8 cellular contexts compared by ENCODE assay signal in the genomic region with DNA sequence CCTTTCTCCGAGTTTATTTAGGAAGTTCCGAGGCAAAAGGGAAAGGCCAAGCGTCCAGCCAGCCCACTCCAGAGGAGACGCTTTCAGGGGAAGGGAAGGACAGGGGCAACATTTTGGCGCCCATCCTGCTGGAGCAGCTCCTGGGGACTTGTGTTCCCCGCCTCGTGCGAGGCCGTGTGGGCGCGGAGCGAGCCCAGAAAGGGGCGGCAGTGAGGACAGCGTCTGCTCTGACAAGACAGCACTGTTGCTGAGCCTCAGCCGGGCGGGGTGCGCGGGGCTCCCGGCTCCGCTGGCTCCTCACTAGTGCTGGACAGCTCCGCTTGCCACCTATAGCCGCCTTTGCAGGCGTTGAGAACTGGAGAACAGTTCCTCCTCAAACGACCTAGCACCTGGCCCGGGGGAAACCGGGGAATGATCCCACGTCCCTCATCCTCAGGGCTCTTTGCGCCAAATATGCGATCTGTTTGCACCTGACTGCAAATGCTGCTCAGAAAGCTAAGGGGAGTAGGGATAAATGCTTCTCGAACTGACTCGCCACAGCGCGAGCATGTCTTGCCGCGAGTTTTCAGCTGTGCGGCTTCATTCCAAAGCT. TPM values are rescaled to one million over a fixed set of nuclear protein-coding genes. Genes with fewer than 3 reads are reported as not detected.
DNase-seq lines count a peak whose midpoint lies in the region; TF ChIP-seq lines count a peak whose summit lies in the region.

No MANE protein-coding gene starts in this region.

- peak overlapping the region; percentile 81 for H3K4me3 Mint-ChIP-seq in chondrocyte (ENCODE audit: unreplicated experiment)

- H3K9ac ChIP-seq in NT2/D1 (ENCODE audit: insufficient read length, low read depth), result no peak overlapping the region

- TF ChIP-seq POLR2A in spleen (IDR thresholded peaks at IDR 0.05), result no peak

- DNase-seq in NCI-H82 (lab: John Stamatoyannopoulos, UW) (peak; percentile 61), NCI-H82 treated with DMSO at 0.1 percent for 48 hours (lab: John Stamatoyannopoulos, UW; ENCODE audit: unreplicated experiment) (no peak), NT2/D1 (ENCODE audit: low read depth, low spot score) (peak; percentile 71), chondrocyte (ENCODE audit: low spot score) (peak; percentile 94), islet precursor cell (peak; percentile 93), spleen (peak; percentile 78), NCI-H146 (lab: John Stamatoyannopoulos, UW) (no peak), activated gamma-delta T cell (lab: John Stamatoyannopoulos, UW) (no peak)

- TF ChIP-seq CTCF in chondrocyte (IDR thresholded peaks at IDR 0.05), result no peak
- no peak for TF ChIP-seq CTCF in spleen (IDR thresholded peaks at IDR 0.05 in 8 of 11, conservative IDR thresholded peaks at IDR 0.05 in 3 of 11)

- H3K36me3 ChIP-seq in NT2/D1 (ENCODE audit: insufficient read depth, insufficient read length, low read length) (no peaks in the 10 kb centered on the region), spleen (no peaks in the 10 kb centered on the region)

- no peaks in the 10 kb centered on the region for H3K36me3 Mint-ChIP-seq in chondrocyte (ENCODE audit: low read depth)

- H3K4me1 ChIP-seq in NT2/D1 (ENCODE audit: insufficient read depth, insufficient read length), result no peaks in the 10 kb centered on the region
- H3K4me1 ChIP-seq in spleen, result peaks cover 0 to 25% (median 12%) of the 10 kb centered on the region in 6 donors

- peak overlapping the region; percentile 69 for H3K27ac Mint-ChIP-seq in chondrocyte (ENCODE audit: unreplicated experiment)

- H3K27ac ChIP-seq in spleen, result peak overlapping the region in 4 of 8 donors; percentile 5 to 75 (median 54)

- H3K27me3 ChIP-seq in NT2/D1 (ENCODE audit: insufficient read depth, insufficient read length) (peaks cover 13% of the 10 kb centered on the region), spleen (replicated peaks in 1 of 7) (peaks cover 0 to 55% (median 25%) of the 10 kb centered on the region in 7 donors)

- intact Hi-C loops in spleen (cut with DNase I; ENCODE audit: low total_unique reads), result no loop called here

- H3K9me3 ChIP-seq in NT2/D1 (ENCODE audit: insufficient read depth, low read length) (no peaks in the 10 kb centered on the region), spleen (no peaks in the 10 kb centered on the region)

- WGBS in spleen, 5 donors, result 4 to 16% (median 6%) methylated on average over 13 to 36 of the region's 36 CpGs

- H3K4me1 Mint-ChIP-seq in chondrocyte (ENCODE audit: low read depth), result peaks cover 30% of the 10 kb centered on the region

- peaks cover 23% of the 10 kb centered on the region for H3K27me3 Mint-ChIP-seq in chondrocyte (ENCODE audit: low read depth)

- H3K4me3 ChIP-seq in NT2/D1 (ENCODE audit: insufficient read length, low read depth), result peak overlapping the region; percentile 46
- peak overlapping the region in 7 of 8 donors; percentile 14 to 67 (median 38) for H3K4me3 ChIP-seq in spleen

- H3K9me3 Mint-ChIP-seq in chondrocyte (ENCODE audit: low read depth), result no peaks in the 10 kb centered on the region

RNA-seq across cellular contexts. Expression of a gene that starts 0.7 kb away (rescaled TPM):
- total RNA-seq in chondrocyte, result 0.80 to 17.4 TPM (median 17.4 TPM) in 3 replicates
- 10 to 100 TPM in 6 of 7 donors, 1 to 10 TPM in 1; 9.4 to 64.0 (median 25.4) TPM for total RNA-seq in spleen
- polyA plus RNA-seq in spleen, result under 1 TPM; 0.32 to 0.99 (median 0.59) TPM

Comparison
In these comparisons a context has a peak if more than half of its experiments do, and no peak if none do; other contexts are left out.
1. DNase-seq: peak in NCI-H82 (single experiment), NT2/D1 (single experiment), chondrocyte (single experiment), islet precursor cell (single experiment) and spleen (single experiment); none in NCI-H82 treated with DMSO at 0.1 percent for 48 hours (single experiment), NCI-H146 (single experiment) and activated gamma-delta T cell (single experiment).